In the genomic region with DNA sequence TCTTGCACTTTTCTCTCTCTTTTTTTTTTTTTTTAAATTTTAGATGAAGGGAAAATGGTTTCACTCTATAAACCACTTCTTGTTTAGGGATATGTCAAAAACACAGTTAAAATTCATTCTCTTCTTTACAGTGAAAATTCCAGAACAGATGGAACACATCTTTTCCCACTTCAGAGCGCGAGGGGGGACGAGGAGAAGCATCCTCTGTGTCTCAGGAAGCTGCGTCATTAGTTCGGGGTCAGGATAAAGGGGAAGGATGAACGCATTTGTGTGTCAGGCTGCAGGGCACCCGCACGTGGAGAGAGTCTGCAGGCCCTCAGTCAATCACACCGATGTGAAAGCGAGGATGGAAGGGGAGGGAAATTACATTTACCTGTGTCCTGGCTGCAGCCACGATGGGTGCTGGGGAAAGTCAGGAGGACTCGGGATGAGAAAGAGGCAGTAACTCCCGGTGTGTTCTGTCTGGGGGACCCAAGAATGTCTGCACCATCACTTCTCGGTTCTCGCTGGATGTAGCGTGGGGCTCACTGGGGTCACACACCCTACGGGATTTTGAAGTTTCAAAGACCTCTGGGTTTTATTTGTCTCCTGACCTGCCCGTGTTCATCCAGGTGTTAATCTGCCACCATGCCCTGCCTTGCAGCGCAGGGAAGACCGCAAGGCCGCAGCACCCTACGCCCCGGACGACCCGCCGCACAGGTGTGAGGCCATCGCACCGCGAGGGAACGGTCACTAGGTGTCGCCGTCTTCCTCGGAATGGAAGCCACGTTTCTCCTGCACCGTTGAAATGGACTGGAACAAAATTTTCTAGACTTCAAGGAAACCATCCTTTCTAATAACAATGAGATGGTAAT, we compare ENCODE assay signal across 8 cellular contexts.
DNase-seq lines count a peak whose midpoint lies in the region; ATAC-seq lines count a peak whose summit lies in the region.

No MANE protein-coding gene starts in this region.

- DNase-seq in NCI-H1694 (lab: John Stamatoyannopoulos, UW) (peak; percentile 3), NCI-H1694 treated with DMSO at 0.1 percent for 48 hours (lab: John Stamatoyannopoulos, UW) (no peak), SHP77 (lab: John Stamatoyannopoulos, UW) (peak; percentile 39 to 55), activated gamma-delta T cell treated with Interleukin-2 at 50 U/mL for 16 hours (peak; percentile 69), head of caudate nucleus (peak; percentile 58 to 88 (median 76)), posterior vena cava (ENCODE audit: low spot score) (peak; percentile 90), ureter (ENCODE audit: low spot score) (peak; percentile 67)

- peak; percentile 72 for ATAC-seq in HG03066 (IDR thresholded peaks at IDR 0.05; ENCODE audit: low read depth, unreplicated experiment)

- intact Hi-C loops in head of caudate nucleus (cut with DNase I) (loop anchor here (5.0 kb wide), 1 partner anchor 1418 kb away; no protein-coding TSS in a partner anchor), posterior vena cava (cut with DNase I) (loop anchor here in 1 of 2 donors (5.0 to 10.0 kb wide), 2 partner anchors 523 to 1416 kb away; no protein-coding TSS in a partner anchor)
